11 cellular contexts compared by ENCODE assay signal in the genomic region with DNA sequence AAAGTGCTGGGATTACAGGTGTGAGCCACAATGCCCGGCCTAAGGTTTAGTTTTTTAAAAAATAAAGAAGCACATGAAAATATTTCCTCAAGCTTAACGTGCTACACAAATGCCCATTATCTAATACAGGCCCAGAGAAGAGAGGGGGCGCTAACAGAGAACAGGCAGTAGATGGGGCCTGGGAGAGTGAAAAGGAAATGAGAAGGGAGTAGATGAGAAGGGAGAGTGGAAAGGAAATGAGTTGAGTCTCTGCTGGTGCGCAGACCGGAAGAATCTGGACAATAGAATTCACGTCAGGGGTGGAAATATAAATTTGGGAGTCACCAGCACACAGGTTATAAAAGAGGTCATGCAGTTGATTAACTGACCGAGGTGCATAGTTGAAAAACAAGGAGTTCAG. TPM values are rescaled to one million over a fixed set of nuclear protein-coding genes. Genes with fewer than 3 reads are reported as not detected.
DNase-seq lines count a peak whose midpoint lies in the region; ATAC-seq, FAIRE-seq and TF ChIP-seq lines count a peak whose summit lies in the region.
"Had no signal": no experiment of that assay in that cellular context is flagged by ENCODE, and none has a peak within 500 bp of the region (broad histone marks: within the 10 kb centered on the region; RNA-seq: fewer than 3 reads in every experiment).

No MANE protein-coding gene starts in this region.

- no peaks in the 10 kb centered on the region for H3K27me3 Mint-ChIP-seq in activated CD8-positive, alpha-beta memory T cell treated with anti-CD3 and anti-CD28 coated beads, Interleukin-2, amount 10 ng/mL, durations not matched to agents 7 days and 5 days
- H3K27me3 Mint-ChIP-seq in activated naive CD8-positive, alpha-beta T cell treated with anti-CD3 and anti-CD28 coated beads, Interleukin-2, amount 10 ng/mL, durations not matched to agents 7 days and 5 days = no peaks in the 10 kb centered on the region

- H3K9ac ChIP-seq in HepG2 (ENCODE audit: insufficient read depth, low read depth, low read length) (no peak overlapping the region), subcutaneous abdominal adipose tissue (ENCODE audit: low read length in 5 of 5) (no peak overlapping the region)

- peaks cover 42% of the 10 kb centered on the region for H3K4me1 ChIP-seq in HepG2 (ENCODE audit: insufficient read depth, low read length)
- peaks cover 12 to 85% (median 56%) of the 10 kb centered on the region in 5 donors for H3K4me1 ChIP-seq in subcutaneous abdominal adipose tissue (ENCODE audit: control insufficient read depth in 5 of 5, insufficient read depth in 5 of 5, low read length in 5 of 5)
- no peaks in the 10 kb centered on the region; the same call in 1 of the 2 replicates for H3K4me1 ChIP-seq in HAP-1

- peak overlapping the region; percentile 45 for H3K27ac Mint-ChIP-seq in activated CD8-positive, alpha-beta memory T cell treated with anti-CD3 and anti-CD28 coated beads, Interleukin-2, amount 10 ng/mL, durations not matched to agents 7 days and 5 days
- peak overlapping the region; percentile 79 for H3K27ac Mint-ChIP-seq in activated naive CD8-positive, alpha-beta T cell treated with anti-CD3 and anti-CD28 coated beads, Interleukin-2, amount 10 ng/mL, durations not matched to agents 7 days and 5 days

- H3K4me1 Mint-ChIP-seq in activated CD8-positive, alpha-beta memory T cell treated with anti-CD3 and anti-CD28 coated beads, Interleukin-2, amount 10 ng/mL, durations not matched to agents 7 days and 5 days = peaks cover 74% of the 10 kb centered on the region
- peaks cover 58% of the 10 kb centered on the region for H3K4me1 Mint-ChIP-seq in activated naive CD8-positive, alpha-beta T cell treated with anti-CD3 and anti-CD28 coated beads, Interleukin-2, amount 10 ng/mL, durations not matched to agents 7 days and 5 days

- no peak for ATAC-seq in activated CD8-positive, alpha-beta memory T cell treated with anti-CD3 and anti-CD28 coated beads, Interleukin-2, amount 10 ng/mL, durations not matched to agents 7 days and 5 days
- ATAC-seq in activated naive CD8-positive, alpha-beta T cell treated with anti-CD3 and anti-CD28 coated beads, Interleukin-2, amount 10 ng/mL, durations not matched to agents 7 days and 5 days (ENCODE audit: low read depth) = no peak
- ATAC-seq in HepG2 (no peak), HG03457 (IDR thresholded peaks at IDR 0.05; ENCODE audit: unreplicated experiment) (no peak)
- ATAC-seq: A549 had no signal

- intact Hi-C loops in HepG2 (cut with micrococcal nuclease; ENCODE audit: unreplicated experiment) = no loop called here

- H2AFZ ChIP-seq in HepG2 (ENCODE audit: low read length) = no peak overlapping the region

- no peak for TF ChIP-seq CTCF in HepG2 (CRISPR knock-in tag; IDR thresholded peaks at IDR 0.05)

- H3K27me3 ChIP-seq in HepG2 (ENCODE audit: control insufficient read depth in 1 of 2, insufficient read depth in 2 of 2, low read length in 2 of 2) = no peaks in the 10 kb centered on the region
- H3K27me3 ChIP-seq in subcutaneous abdominal adipose tissue (ENCODE audit: control insufficient read depth in 5 of 5, insufficient read depth in 4 of 5, low read length in 5 of 5) = no peaks in the 10 kb centered on the region
- H3K27me3 ChIP-seq in HAP-1 (ENCODE audit: low read depth) = no peaks in the 10 kb centered on the region

- in situ Hi-C loops in HepG2 (cut with HindIII; ENCODE audit: extremely low pct_ligation_motif_present, low pct_unique_long_range_greater_than_20kb) = no loop called here
- in situ Hi-C loops in HAP-1 (cut with MboI; ENCODE audit: low sequenced_read_pairs) = no loop called here

- no peak for TF ChIP-seq RAD21 in HepG2 (CRISPR knock-in tag; IDR thresholded peaks at IDR 0.05)

- H3K9me3 ChIP-seq in HepG2 (ENCODE audit: low read length) (no peaks in the 10 kb centered on the region), subcutaneous abdominal adipose tissue (ENCODE audit: control insufficient read depth in 5 of 5, low read length in 5 of 5) (no peaks in the 10 kb centered on the region), HAP-1 (no peaks in the 10 kb centered on the region)
- H3K9me3 ChIP-seq: A549 had no signal

- peaks cover 39% of the 10 kb centered on the region for H3K79me2 ChIP-seq in HepG2 (ENCODE audit: insufficient read depth, low read length)

- no peak overlapping the region for H3K4me2 ChIP-seq in HepG2 (ENCODE audit: low read depth, low read length)
- H3K4me2 ChIP-seq: A549 had no signal

- peaks cover 1% of the 10 kb centered on the region; the same call in 1 of the 2 replicates for H4K20me1 ChIP-seq in HepG2 (ENCODE audit: insufficient read depth, low read length)

- H3K4me3 ChIP-seq in HepG2 (replicated peaks in 1 of 3; ENCODE audit: insufficient read depth in 1 of 3, low read depth in 2 of 3, low read length in 3 of 3) (no peak overlapping the region), subcutaneous abdominal adipose tissue (ENCODE audit: low read depth in 1 of 5, low read length in 5 of 5) (no peak overlapping the region), HAP-1 (no peak overlapping the region)
- H3K4me3 ChIP-seq: A549 had no signal

- no TSS peak for BruUV-seq in HepG2 (replicated peaks; lab: Mats Ljungman, UMichigan)

- H3K36me3 ChIP-seq in HepG2 (replicated peaks in 1 of 2; ENCODE audit: control insufficient read depth in 1 of 2, insufficient read depth in 2 of 2, low read length in 2 of 2) (peaks cover 0 to 2% of the 10 kb centered on the region in 2 experiments; a peak in 1 of 5 replicates), subcutaneous abdominal adipose tissue (ENCODE audit: control insufficient read depth in 5 of 5, insufficient read depth in 5 of 5, low read length in 5 of 5) (peaks cover 0 to 4% (median 0%) of the 10 kb centered on the region in 5 donors), HAP-1 (replicated peaks) (no peaks in the 10 kb centered on the region)

- FAIRE-seq in HepG2 (lab: Jason Lieb, UNC) = no peak
- FAIRE-seq: A549 had no signal

- H3K4me3 Mint-ChIP-seq in activated CD8-positive, alpha-beta memory T cell treated with anti-CD3 and anti-CD28 coated beads, Interleukin-2, amount 10 ng/mL, durations not matched to agents 7 days and 5 days = no peak overlapping the region
- peak overlapping the region; percentile 8 for H3K4me3 Mint-ChIP-seq in activated naive CD8-positive, alpha-beta T cell treated with anti-CD3 and anti-CD28 coated beads, Interleukin-2, amount 10 ng/mL, durations not matched to agents 7 days and 5 days

- no peak for DNase-seq in activated CD8-positive, alpha-beta memory T cell treated with anti-CD3 and anti-CD28 coated beads, Interleukin-2, amount 10 ng/mL, durations not matched to agents 7 days and 5 days
- no peak for DNase-seq in activated CD8-positive, alpha-beta memory T cell treated with anti-CD3 and anti-CD28 coated beads, Interleukin-2, amount 50 U/mL, for 48 hours
- DNase-seq in activated naive CD8-positive, alpha-beta T cell treated with anti-CD3 and anti-CD28 coated beads, Interleukin-2, amount 10 ng/mL, durations not matched to agents 7 days and 5 days = no peak
- DNase-seq in HepG2 (ENCODE audit: low spot score) (no peak), HAP-1 (ENCODE audit: low spot score in 2 of 2) (no peak)
- DNase-seq in activated CD4-positive, CD25-positive, alpha-beta regulatory T cell treated with anti-CD3 and anti-CD28 coated beads, Interleukin-2, amount 50 U/mL, for 72 hours = no peak
- DNase-seq: NCI-H1436 treated with DMSO at 0.1 percent for 48 hours had no signal

- peaks cover 29% of the 10 kb centered on the region for H3K36me3 Mint-ChIP-seq in activated CD8-positive, alpha-beta memory T cell treated with anti-CD3 and anti-CD28 coated beads, Interleukin-2, amount 10 ng/mL, durations not matched to agents 7 days and 5 days
- peaks cover 26% of the 10 kb centered on the region for H3K36me3 Mint-ChIP-seq in activated naive CD8-positive, alpha-beta T cell treated with anti-CD3 and anti-CD28 coated beads, Interleukin-2, amount 10 ng/mL, durations not matched to agents 7 days and 5 days

- H3K27ac ChIP-seq in HepG2 (ENCODE audit: extremely low read length, insufficient read depth, low read length) (no peak overlapping the region), subcutaneous abdominal adipose tissue (ENCODE audit: low read depth, low read length) (peak overlapping the region; percentile 69)
- H3K27ac ChIP-seq: A549, VCaP had no signal

- POLR2A ChIA-PET in activated naive CD8-positive, alpha-beta T cell treated with anti-CD3 and anti-CD28 coated beads, Interleukin-2, amount 10 ng/mL, durations not matched to agents 7 days and 5 days (lab: Charles Lee) = interaction anchor here (1.0 to 9.3 kb wide), 4 partner anchors 9 to 54 kb away, joined by 4 to 110 read pairs (median 82); partner anchors contain the start of genes PXN, RNU4-1, RNU4-2 and RPLP0
- POLR2A ChIA-PET in HepG2 (lab: Yijun Ruan, JAX) = interaction anchor here (1.3 to 3.6 kb wide), 2 partner anchors 25 to 54 kb away, joined by 3 to 22 read pairs; partner anchors contain the start of gene RPLP0

- 96% methylated on average over 7 of the region's 7 CpGs for whole genome bisulfite sequencing in HepG2 (ENCODE audit: low lambda C conversion rate)

- no peak for TF ChIP-seq POLR2A in HepG2 (IDR thresholded peaks at IDR 0.05; ENCODE audit: insufficient read depth in 1 of 2, low read depth in 2 of 2, low read length in 2 of 2)

- CTCF ChIA-PET in activated CD8-positive, alpha-beta memory T cell treated with anti-CD3 and anti-CD28 coated beads, Interleukin-2, amount 10 ng/mL, durations not matched to agents 7 days and 5 days (lab: Charles Lee) = interaction anchor here (1.4 to 25.9 kb wide), 4 partner anchors 9 to 53 kb away, joined by 3 to 768 read pairs (median 88); partner anchors contain the start of genes PXN and RPLP0
- CTCF ChIA-PET in HepG2 (lab: Yijun Ruan, JAX; ENCODE audit: low intra/inter-chr PET ratio, low total read pairs) = no interaction called here

- H3K9me3 Mint-ChIP-seq in activated CD8-positive, alpha-beta memory T cell treated with anti-CD3 and anti-CD28 coated beads, Interleukin-2, amount 10 ng/mL, durations not matched to agents 7 days and 5 days (ENCODE audit: low read depth) = no peaks in the 10 kb centered on the region
- H3K9me3 Mint-ChIP-seq in activated naive CD8-positive, alpha-beta T cell treated with anti-CD3 and anti-CD28 coated beads, Interleukin-2, amount 10 ng/mL, durations not matched to agents 7 days and 5 days = no peaks in the 10 kb centered on the region

- TF ChIP-seq EP300 in HepG2 (IDR thresholded peaks at IDR 0.05; ENCODE audit: low read depth in 2 of 2, low read length in 2 of 2) (no peak), HepG2 (CRISPR knock-in tag; IDR thresholded peaks at IDR 0.05; ENCODE audit: borderline replicate concordance) (no peak)

RNA-seq across cellular contexts. Expression of gene PXN, which starts 10.7 kb away (rescaled TPM):
- 100 to 1,000 TPM in 1 of 2 experiments, 10 to 100 TPM in 1; 69.3 to 146 TPM for total RNA-seq in activated CD8-positive, alpha-beta memory T cell treated with anti-CD3 and anti-CD28 coated beads, Interleukin-2, amount 10 ng/mL, durations not matched to agents 7 days and 5 days
- total RNA-seq in activated naive CD8-positive, alpha-beta T cell treated with anti-CD3 and anti-CD28 coated beads, Interleukin-2, amount 10 ng/mL, durations not matched to agents 7 days and 5 days = 10 to 100 TPM; 89.0 to 94.7 TPM
- 13.6 and 14.2 TPM in 2 replicates for total RNA-seq in HepG2 (2016; rRNA removed; fragmentation: Illumina TruSeq; extraction: Trizol)
- 2.8 and 2.9 TPM in 2 replicates for total RNA-seq in HepG2 (2016; cell fraction: cytosol; rRNA removed; fragmentation: Illumina TruSeq; extraction: Trizol; ENCODE audit: low read depth)
- total RNA-seq in HepG2 (2016; cell fraction: insoluble cytoplasmic fraction; rRNA removed; fragmentation: Illumina TruSeq; extraction: Trizol) = 10.2 and 11.3 TPM in 2 replicates
- 10.5 and 13.4 TPM in 2 replicates for total RNA-seq in HepG2 (2016; cell fraction: membrane; rRNA removed; fragmentation: Illumina TruSeq; extraction: Trizol)
- 10.6 and 14.0 TPM in 2 replicates for total RNA-seq in HepG2 (2016; cell fraction: nucleus; rRNA removed; fragmentation: Illumina TruSeq; extraction: Trizol)
- 13.9 and 14.2 TPM in 2 replicates for polyA plus RNA-seq in HepG2 (2011; rRNA removed)
- 5.8 and 6.3 TPM in 2 replicates for polyA plus RNA-seq in HepG2 (2011; cell fraction: cytosol; rRNA removed)
- 34.5 and 43.7 TPM in 2 replicates for polyA plus RNA-seq in HepG2 (2011; cell fraction: nucleus; rRNA removed)
- polyA plus RNA-seq in HepG2 (2012) = 18.0 and 21.4 TPM in 2 replicates
- 3.3 and 3.4 TPM in 2 replicates for polyA plus RNA-seq in HepG2 (2016; cell fraction: cytosol; fragmentation: Illumina TruSeq; extraction: Trizol; ENCODE audit: low read depth)
- polyA plus RNA-seq in HepG2 (2016; cell fraction: insoluble cytoplasmic fraction; fragmentation: Illumina TruSeq; extraction: Trizol; ENCODE audit: low read depth) = 20.0 and 28.0 TPM in 2 replicates
- 14.1 and 14.2 TPM in 2 replicates for polyA plus RNA-seq in HepG2 (2016; cell fraction: membrane; fragmentation: Illumina TruSeq; extraction: Trizol; ENCODE audit: low read depth)
- 43.9 and 49.3 TPM in 2 replicates for polyA plus RNA-seq in HepG2 (2016; cell fraction: nucleus; fragmentation: Illumina TruSeq; extraction: Trizol; ENCODE audit: insufficient read depth, low read depth)
- polyA minus RNA-seq in HepG2 (2011; rRNA and poly(A)+ RNA removed; ENCODE audit: low replicate concordance) = 26.4 and 40.4 TPM in 2 replicates
- 6.4 and 8.2 TPM in 2 replicates for polyA minus RNA-seq in HepG2 (2011; cell fraction: cytosol; rRNA and poly(A)+ RNA removed)
- 10.3 and 10.7 TPM in 2 replicates for polyA minus RNA-seq in HepG2 (2011; cell fraction: nucleus; rRNA and poly(A)+ RNA removed)

RNA-seq across cellular contexts. Expression of gene RNU4-2, which starts 36.9 kb away (rescaled TPM):
- 1,000 to 10,000 TPM in 1 of 2 experiments, 100 to 1,000 TPM in 1; 953 to 3,569 TPM for total RNA-seq in activated CD8-positive, alpha-beta memory T cell treated with anti-CD3 and anti-CD28 coated beads, Interleukin-2, amount 10 ng/mL, durations not matched to agents 7 days and 5 days
- 1,000 to 10,000 TPM; 4,069 to 4,265 TPM for total RNA-seq in activated naive CD8-positive, alpha-beta T cell treated with anti-CD3 and anti-CD28 coated beads, Interleukin-2, amount 10 ng/mL, durations not matched to agents 7 days and 5 days
- 1,104 and 11,327 TPM in 2 replicates for total RNA-seq in HepG2 (2016; rRNA removed; fragmentation: Illumina TruSeq; extraction: Trizol)
- total RNA-seq in HepG2 (2016; cell fraction: cytosol; rRNA removed; fragmentation: Illumina TruSeq; extraction: Trizol; ENCODE audit: low read depth) = 75,622 and 87,357 TPM in 2 replicates
- 1,281 and 10,696 TPM in 2 replicates for total RNA-seq in HepG2 (2016; cell fraction: insoluble cytoplasmic fraction; rRNA removed; fragmentation: Illumina TruSeq; extraction: Trizol)
- total RNA-seq in HepG2 (2016; cell fraction: membrane; rRNA removed; fragmentation: Illumina TruSeq; extraction: Trizol) = 7,098 and 8,950 TPM in 2 replicates
- 36,023 and 40,311 TPM in 2 replicates for total RNA-seq in HepG2 (2016; cell fraction: nucleus; rRNA removed; fragmentation: Illumina TruSeq; extraction: Trizol)
- polyA plus RNA-seq in HepG2 (2011; rRNA removed) = under 0.01 TPM in 2 replicates
- polyA plus RNA-seq in HepG2 (2011; cell fraction: cytosol; rRNA removed) = under 0.01 TPM in 2 replicates
- polyA plus RNA-seq in HepG2 (2011; cell fraction: nucleus; rRNA removed) = under 0.01 TPM in 2 replicates
- 161 and 363 TPM in 2 replicates for polyA plus RNA-seq in HepG2 (2012)
- polyA plus RNA-seq in HepG2 (2016; cell fraction: cytosol; fragmentation: Illumina TruSeq; extraction: Trizol; ENCODE audit: low read depth) = 126 TPM in 1 of 2 replicates, not detected in the other
- polyA plus RNA-seq in HepG2 (2016; cell fraction: insoluble cytoplasmic fraction; fragmentation: Illumina TruSeq; extraction: Trizol; ENCODE audit: low read depth) = not detected in 2 replicates
- polyA plus RNA-seq in HepG2 (2016; cell fraction: membrane; fragmentation: Illumina TruSeq; extraction: Trizol; ENCODE audit: low read depth) = not detected in 2 replicates
- polyA plus RNA-seq in HepG2 (2016; cell fraction: nucleus; fragmentation: Illumina TruSeq; extraction: Trizol; ENCODE audit: insufficient read depth, low read depth) = 46.8 TPM in 1 of 2 replicates, not detected in the other
- under 0.01 TPM in 2 replicates for polyA minus RNA-seq in HepG2 (2011; rRNA and poly(A)+ RNA removed; ENCODE audit: low replicate concordance)
- polyA minus RNA-seq in HepG2 (2011; cell fraction: cytosol; rRNA and poly(A)+ RNA removed) = 35,022 and 47,630 TPM in 2 replicates
- under 0.01 TPM in 2 replicates for polyA minus RNA-seq in HepG2 (2011; cell fraction: nucleus; rRNA and poly(A)+ RNA removed)

RNA-seq across cellular contexts. Expression of gene RNU4-1, which starts 38.2 kb away (rescaled TPM):
- total RNA-seq in activated CD8-positive, alpha-beta memory T cell treated with anti-CD3 and anti-CD28 coated beads, Interleukin-2, amount 10 ng/mL, durations not matched to agents 7 days and 5 days = 1,000 to 10,000 TPM in 1 of 2 experiments, 100 to 1,000 TPM in 1; 780 to 2,122 TPM
- total RNA-seq in activated naive CD8-positive, alpha-beta T cell treated with anti-CD3 and anti-CD28 coated beads, Interleukin-2, amount 10 ng/mL, durations not matched to agents 7 days and 5 days = 1,000 to 10,000 TPM; 1,307 to 1,401 TPM
- total RNA-seq in HepG2 (2016; rRNA removed; fragmentation: Illumina TruSeq; extraction: Trizol) = 623 and 7,407 TPM in 2 replicates
- 43,967 and 49,615 TPM in 2 replicates for total RNA-seq in HepG2 (2016; cell fraction: cytosol; rRNA removed; fragmentation: Illumina TruSeq; extraction: Trizol; ENCODE audit: low read depth)
- 747 and 6,785 TPM in 2 replicates for total RNA-seq in HepG2 (2016; cell fraction: insoluble cytoplasmic fraction; rRNA removed; fragmentation: Illumina TruSeq; extraction: Trizol)
- total RNA-seq in HepG2 (2016; cell fraction: membrane; rRNA removed; fragmentation: Illumina TruSeq; extraction: Trizol) = 4,501 and 5,797 TPM in 2 replicates
- 25,631 and 27,214 TPM in 2 replicates for total RNA-seq in HepG2 (2016; cell fraction: nucleus; rRNA removed; fragmentation: Illumina TruSeq; extraction: Trizol)
- polyA plus RNA-seq in HepG2 (2011; rRNA removed) = not detected in 2 replicates
- under 0.01 TPM in 2 replicates for polyA plus RNA-seq in HepG2 (2011; cell fraction: cytosol; rRNA removed)
- under 0.01 TPM in 2 replicates for polyA plus RNA-seq in HepG2 (2011; cell fraction: nucleus; rRNA removed)
- polyA plus RNA-seq in HepG2 (2012) = 161 and 404 TPM in 2 replicates
- polyA plus RNA-seq in HepG2 (2016; cell fraction: cytosol; fragmentation: Illumina TruSeq; extraction: Trizol; ENCODE audit: low read depth) = 58.8 TPM in 1 of 2 replicates, not detected in the other
- not detected in 2 replicates for polyA plus RNA-seq in HepG2 (2016; cell fraction: insoluble cytoplasmic fraction; fragmentation: Illumina TruSeq; extraction: Trizol; ENCODE audit: low read depth)
- polyA plus RNA-seq in HepG2 (2016; cell fraction: membrane; fragmentation: Illumina TruSeq; extraction: Trizol; ENCODE audit: low read depth) = not detected in 2 replicates
- 62.4 TPM in 1 of 2 replicates, not detected in the other for polyA plus RNA-seq in HepG2 (2016; cell fraction: nucleus; fragmentation: Illumina TruSeq; extraction: Trizol; ENCODE audit: insufficient read depth, low read depth)
- polyA minus RNA-seq in HepG2 (2011; rRNA and poly(A)+ RNA removed; ENCODE audit: low replicate concordance) = under 0.01 TPM in 2 replicates
- 32,519 and 40,246 TPM in 2 replicates for polyA minus RNA-seq in HepG2 (2011; cell fraction: cytosol; rRNA and poly(A)+ RNA removed)
- polyA minus RNA-seq in HepG2 (2011; cell fraction: nucleus; rRNA and poly(A)+ RNA removed) = under 0.01 TPM in 2 replicates
- polyA plus RNA-seq: A549 had no signal

RNA-seq across cellular contexts. Expression of gene SIRT4, which starts 47.3 kb away (rescaled TPM):
- 1 to 10 TPM; 2.4 to 3.0 TPM for total RNA-seq in activated CD8-positive, alpha-beta memory T cell treated with anti-CD3 and anti-CD28 coated beads, Interleukin-2, amount 10 ng/mL, durations not matched to agents 7 days and 5 days
- 1 to 10 TPM; 1.7 to 2.6 TPM for total RNA-seq in activated naive CD8-positive, alpha-beta T cell treated with anti-CD3 and anti-CD28 coated beads, Interleukin-2, amount 10 ng/mL, durations not matched to agents 7 days and 5 days
- total RNA-seq in HepG2 (2016; rRNA removed; fragmentation: Illumina TruSeq; extraction: Trizol) = 3.4 and 7.0 TPM in 2 replicates
- 1.7 and 1.8 TPM in 2 replicates for total RNA-seq in HepG2 (2016; cell fraction: cytosol; rRNA removed; fragmentation: Illumina TruSeq; extraction: Trizol; ENCODE audit: low read depth)
- total RNA-seq in HepG2 (2016; cell fraction: insoluble cytoplasmic fraction; rRNA removed; fragmentation: Illumina TruSeq; extraction: Trizol) = 3.3 and 4.9 TPM in 2 replicates
- 1.4 and 1.9 TPM in 2 replicates for total RNA-seq in HepG2 (2016; cell fraction: membrane; rRNA removed; fragmentation: Illumina TruSeq; extraction: Trizol)
- total RNA-seq in HepG2 (2016; cell fraction: nucleus; rRNA removed; fragmentation: Illumina TruSeq; extraction: Trizol) = 1.8 and 2.1 TPM in 2 replicates
- 4.8 and 5.8 TPM in 2 replicates for polyA plus RNA-seq in HepG2 (2011; rRNA removed)
- 4.1 and 5.0 TPM in 2 replicates for polyA plus RNA-seq in HepG2 (2011; cell fraction: cytosol; rRNA removed)
- 2.5 and 3.0 TPM in 2 replicates for polyA plus RNA-seq in HepG2 (2011; cell fraction: nucleus; rRNA removed)
- polyA plus RNA-seq in HepG2 (2012) = 4.1 and 6.6 TPM in 2 replicates
- polyA plus RNA-seq in HepG2 (2016; cell fraction: cytosol; fragmentation: Illumina TruSeq; extraction: Trizol; ENCODE audit: low read depth) = 0.69 and 0.86 TPM in 2 replicates
- polyA plus RNA-seq in HepG2 (2016; cell fraction: insoluble cytoplasmic fraction; fragmentation: Illumina TruSeq; extraction: Trizol; ENCODE audit: low read depth) = 4.5 and 4.9 TPM in 2 replicates
- 0.82 and 0.95 TPM in 2 replicates for polyA plus RNA-seq in HepG2 (2016; cell fraction: membrane; fragmentation: Illumina TruSeq; extraction: Trizol; ENCODE audit: low read depth)
- 2.4 and 2.7 TPM in 2 replicates for polyA plus RNA-seq in HepG2 (2016; cell fraction: nucleus; fragmentation: Illumina TruSeq; extraction: Trizol; ENCODE audit: insufficient read depth, low read depth)
- 0.91 and 4.7 TPM in 2 replicates for polyA minus RNA-seq in HepG2 (2011; rRNA and poly(A)+ RNA removed; ENCODE audit: low replicate concordance)
- polyA minus RNA-seq in HepG2 (2011; cell fraction: cytosol; rRNA and poly(A)+ RNA removed) = 0.79 and 1.8 TPM in 2 replicates
- 2.3 and 3.9 TPM in 2 replicates for polyA minus RNA-seq in HepG2 (2011; cell fraction: nucleus; rRNA and poly(A)+ RNA removed)

RNA-seq across cellular contexts. Expression of gene RPLP0, which starts 53.9 kb away (rescaled TPM):
- 1,000 to 10,000 TPM; 1,755 to 2,356 TPM for total RNA-seq in activated CD8-positive, alpha-beta memory T cell treated with anti-CD3 and anti-CD28 coated beads, Interleukin-2, amount 10 ng/mL, durations not matched to agents 7 days and 5 days
- total RNA-seq in activated naive CD8-positive, alpha-beta T cell treated with anti-CD3 and anti-CD28 coated beads, Interleukin-2, amount 10 ng/mL, durations not matched to agents 7 days and 5 days = 1,000 to 10,000 TPM; 1,639 to 1,688 TPM
- 2,915 and 3,025 TPM in 2 replicates for total RNA-seq in HepG2 (2016; rRNA removed; fragmentation: Illumina TruSeq; extraction: Trizol)
- total RNA-seq in HepG2 (2016; cell fraction: cytosol; rRNA removed; fragmentation: Illumina TruSeq; extraction: Trizol; ENCODE audit: low read depth) = 12,942 and 14,844 TPM in 2 replicates
- 2,993 and 3,024 TPM in 2 replicates for total RNA-seq in HepG2 (2016; cell fraction: insoluble cytoplasmic fraction; rRNA removed; fragmentation: Illumina TruSeq; extraction: Trizol)
- total RNA-seq in HepG2 (2016; cell fraction: membrane; rRNA removed; fragmentation: Illumina TruSeq; extraction: Trizol) = 11,359 and 11,757 TPM in 2 replicates
- 1,126 and 1,259 TPM in 2 replicates for total RNA-seq in HepG2 (2016; cell fraction: nucleus; rRNA removed; fragmentation: Illumina TruSeq; extraction: Trizol)
- polyA plus RNA-seq in HepG2 (2011; rRNA removed) = 5,570 and 6,229 TPM in 2 replicates
- polyA plus RNA-seq in HepG2 (2011; cell fraction: cytosol; rRNA removed) = 8,040 and 9,457 TPM in 2 replicates
- polyA plus RNA-seq in HepG2 (2011; cell fraction: nucleus; rRNA removed) = 2,511 and 2,559 TPM in 2 replicates
- polyA plus RNA-seq in HepG2 (2012) = 2,582 and 3,579 TPM in 2 replicates
- polyA plus RNA-seq in HepG2 (2016; cell fraction: cytosol; fragmentation: Illumina TruSeq; extraction: Trizol; ENCODE audit: low read depth) = 15,203 and 16,637 TPM in 2 replicates
- 2,845 and 2,926 TPM in 2 replicates for polyA plus RNA-seq in HepG2 (2016; cell fraction: insoluble cytoplasmic fraction; fragmentation: Illumina TruSeq; extraction: Trizol; ENCODE audit: low read depth)
- polyA plus RNA-seq in HepG2 (2016; cell fraction: membrane; fragmentation: Illumina TruSeq; extraction: Trizol; ENCODE audit: low read depth) = 10,153 and 10,714 TPM in 2 replicates
- 1,939 and 1,982 TPM in 2 replicates for polyA plus RNA-seq in HepG2 (2016; cell fraction: nucleus; fragmentation: Illumina TruSeq; extraction: Trizol; ENCODE audit: insufficient read depth, low read depth)
- 4,147 and 6,586 TPM in 2 replicates for polyA minus RNA-seq in HepG2 (2011; rRNA and poly(A)+ RNA removed; ENCODE audit: low replicate concordance)
- polyA minus RNA-seq in HepG2 (2011; cell fraction: cytosol; rRNA and poly(A)+ RNA removed) = 1,238 and 1,297 TPM in 2 replicates
- 657 and 805 TPM in 2 replicates for polyA minus RNA-seq in HepG2 (2011; cell fraction: nucleus; rRNA and poly(A)+ RNA removed)
